11 cellular contexts compared by ENCODE assay signal in genomic region chr9:133979921-133980863, GRCh38. TPM values are rescaled to one million over a fixed set of nuclear protein-coding genes. Genes with fewer than 3 reads are reported as not detected.
DNase-seq lines count a peak whose midpoint lies in the region; ATAC-seq and TF ChIP-seq lines count a peak whose summit lies in the region.
"Had no signal": no experiment of that assay in that cellular context is flagged by ENCODE, and none has a peak within 500 bp of the region (broad histone marks: within the 10 kb centered on the region; RNA-seq: fewer than 3 reads in every experiment).

No MANE protein-coding gene starts in this region.

- no peaks in the 10 kb centered on the region for H4K20me1 ChIP-seq in H9 (ENCODE audit: control insufficient read depth, insufficient read depth, insufficient read length)

- no peak overlapping the region for H3K56ac ChIP-seq in H9 (ENCODE audit: insufficient read length, low read depth, low read length)

- ATAC-seq in left ventricle myocardium superior (no peak), GM19452 (IDR thresholded peaks at IDR 0.05; ENCODE audit: unreplicated experiment) (no peak), HG02981 (IDR thresholded peaks at IDR 0.05; ENCODE audit: unreplicated experiment) (no peak), GM21786 (IDR thresholded peaks at IDR 0.05; ENCODE audit: unreplicated experiment) (no peak)
- ATAC-seq: activated CD8-positive, alpha-beta T cell treated with anti-CD3 and anti-CD28 coated beads for 36 hours; stimulated activated naive CD8-positive, alpha-beta T cell treated with anti-CD3 and anti-CD28 coated beads, Interleukin-15, Interleukin-2, amounts not matched to agents 100 U/mL and 50 U/mL, for 24 hours had no signal

- no peaks in the 10 kb centered on the region; a peak in 1 of 5 replicates for H3K9me3 Mint-ChIP-seq in H9
- H3K9me3 Mint-ChIP-seq: activated CD8-positive, alpha-beta T cell treated with anti-CD3 and anti-CD28 coated beads for 36 hours had no signal

- H2AK5ac ChIP-seq in H9 (ENCODE audit: insufficient read length, low read length): no peak overlapping the region

- no peaks in the 10 kb centered on the region for H3K23me2 ChIP-seq in H9 (ENCODE audit: insufficient read length, low read depth, low read length, poor library complexity, severe bottlenecking)

- no peak overlapping the region for H4K8ac ChIP-seq in H9 (replicated peaks; ENCODE audit: insufficient read length, low read depth, low read length)

- no peak overlapping the region; the same call in 1 of the 2 replicates for H3K14ac ChIP-seq in H9 (ENCODE audit: insufficient read depth, low read length)

- no peaks in the 10 kb centered on the region for H3K27me3 Mint-ChIP-seq in H9 (ENCODE audit: low read depth)
- H3K27me3 Mint-ChIP-seq: activated CD8-positive, alpha-beta T cell treated with anti-CD3 and anti-CD28 coated beads for 36 hours had no signal

- H3K9ac ChIP-seq in H9 (ENCODE audit: extremely low read depth, insufficient read length, low read length): no peak overlapping the region
- H3K9ac ChIP-seq in skeletal muscle tissue (ENCODE audit: low read depth in 1 of 3, low read length in 3 of 3): no peak overlapping the region

- H2BK15ac ChIP-seq in H9 (ENCODE audit: low read depth, low read length): no peak overlapping the region

- H3K79me2 ChIP-seq in H9 (ENCODE audit: insufficient read depth, low read length): peaks cover 30% of the 10 kb centered on the region; the same call in 1 of the 2 replicates

- no peak overlapping the region for H2AFZ ChIP-seq in H9 (ENCODE audit: low read length)

- H2BK12ac ChIP-seq in H9 (ENCODE audit: insufficient read length, low read depth, low read length): no peak overlapping the region

- H3K4me2 ChIP-seq in H9 (ENCODE audit: insufficient read depth, insufficient read length, low read length): no peak overlapping the region

- H3K9me3 ChIP-seq in H9 (ENCODE audit: control insufficient read depth, low read depth, low read length) (no peaks in the 10 kb centered on the region), Peyer's patch (no peaks in the 10 kb centered on the region), skeletal muscle tissue (ENCODE audit: control insufficient read depth in 3 of 3, low read length in 3 of 3) (no peaks in the 10 kb centered on the region)

- H3K27ac ChIP-seq in H9 (ENCODE audit: insufficient read length, low read depth, low read length) (no peak overlapping the region), Peyer's patch (peak overlapping the region; percentile 8 to 70 (median 42)), skeletal muscle tissue (ENCODE audit: low read depth, low read length) (no peak overlapping the region)

- peaks cover 33 to 38% of the 10 kb centered on the region in 2 experiments for H3K4me1 Mint-ChIP-seq in H9

- H3K4ac ChIP-seq in H9 (ENCODE audit: low read depth, low read length): no peak overlapping the region

- no peak overlapping the region for H4K5ac ChIP-seq in H9 (ENCODE audit: insufficient read length, low read depth, low read length)

- H3K4me3 Mint-ChIP-seq in H9: no peak overlapping the region; a peak in 1 of 5 replicates
- H3K4me3 Mint-ChIP-seq: activated CD8-positive, alpha-beta T cell treated with anti-CD3 and anti-CD28 coated beads for 36 hours had no signal

- H3K27ac Mint-ChIP-seq in H9: peak overlapping the region in 2 of 3 experiments; percentile 59 to 90; a peak in 4 of 7 replicates
- H3K27ac Mint-ChIP-seq: activated CD8-positive, alpha-beta T cell treated with anti-CD3 and anti-CD28 coated beads for 36 hours had no signal

- H3K4me3 ChIP-seq in Peyer's patch: peak overlapping the region in 1 of 4 donors; percentile 10
- H3K4me3 ChIP-seq in skeletal muscle tissue (ENCODE audit: low read length in 3 of 3): peak overlapping the region in 2 of 3 donors; percentile 43 to 49
- H3K4me3 ChIP-seq: lung had no signal

- H2BK20ac ChIP-seq in H9 (ENCODE audit: low read depth, low read length, poor library complexity, severe bottlenecking): no peak overlapping the region

- no peak overlapping the region for H2BK120ac ChIP-seq in H9 (ENCODE audit: low read depth, low read length, poor library complexity, severe bottlenecking)

- intact Hi-C loops in left ventricle myocardium superior (cut with micrococcal nuclease): no loop called here

- H4K91ac ChIP-seq in H9 (ENCODE audit: insufficient read length, low read depth, low read length): no peak overlapping the region

- no peak overlapping the region for H3T11ph ChIP-seq in H9 (ENCODE audit: low read length)

- WGBS in H9 (ENCODE audit: extremely low coverage, insufficient read length, low lambda C conversion rate): no CpG with 5 or more reads among the region's 22 CpGs

- TF ChIP-seq CTCF in H9 (conservative IDR thresholded peaks at IDR 0.05): no peak
- TF ChIP-seq CTCF in Peyer's patch (IDR thresholded peaks at IDR 0.05): no peak

- H2BK5ac ChIP-seq in H9 (ENCODE audit: insufficient read length, low read length): peak overlapping the region; percentile 46

- H3K36me3 Mint-ChIP-seq in H9 (ENCODE audit: insufficient read depth in 1 of 3, low read depth in 3 of 3): peaks cover 0 to 5% (median 5%) of the 10 kb centered on the region in 3 experiments; a peak in 4 of 7 replicates

- no peak for TF ChIP-seq POLR2A in Peyer's patch (IDR thresholded peaks at IDR 0.05)

- DNase-seq in H9 (no peak), Peyer's patch (peak in 2 of 3 donors; percentile 34 to 46), left ventricle myocardium superior (peak; percentile 26)
- DNase-seq: activated CD8-positive, alpha-beta T cell treated with anti-CD3 and anti-CD28 coated beads for 36 hours; NCI-H2081 treated with DMSO at 0.1 percent for 48 hours; stimulated activated naive CD8-positive, alpha-beta T cell treated with anti-CD3 and anti-CD28 coated beads, Interleukin-15, Interleukin-2, amounts not matched to agents 100 U/mL and 50 U/mL, for 24 hours had no signal

- H3K18ac ChIP-seq in H9 (ENCODE audit: insufficient read length, low read depth, low read length): no peak overlapping the region

- no peaks in the 10 kb centered on the region for H3K36me3 ChIP-seq in Peyer's patch
- no peaks in the 10 kb centered on the region for H3K36me3 ChIP-seq in skeletal muscle tissue (ENCODE audit: control insufficient read depth in 3 of 3, insufficient read depth in 3 of 3, low read length in 3 of 3)

- H3K27me3 ChIP-seq in H9 (ENCODE audit: insufficient read depth, low read length): no peaks in the 10 kb centered on the region
- no peaks in the 10 kb centered on the region for H3K27me3 ChIP-seq in Peyer's patch
- peaks cover 8 to 36% (median 15%) of the 10 kb centered on the region in 3 donors for H3K27me3 ChIP-seq in skeletal muscle tissue (ENCODE audit: control insufficient read depth in 3 of 3, insufficient read depth in 3 of 3, low read length in 3 of 3)

- H3K23ac ChIP-seq in H9 (ENCODE audit: insufficient read length, low read depth, low read length): no peak overlapping the region

- no peaks in the 10 kb centered on the region for H3K4me1 ChIP-seq in H9 (ENCODE audit: insufficient read depth, low read length)
- peaks cover 0 to 19% (median 11%) of the 10 kb centered on the region in 4 donors for H3K4me1 ChIP-seq in Peyer's patch
- peaks cover 13 to 19% (median 18%) of the 10 kb centered on the region in 3 donors for H3K4me1 ChIP-seq in skeletal muscle tissue (ENCODE audit: control insufficient read depth in 3 of 3, insufficient read depth in 3 of 3, low read length in 3 of 3)

- H3K79me1 ChIP-seq in H9 (ENCODE audit: insufficient read depth, low read depth, low read length, poor library complexity, severe bottlenecking): peaks cover 4% of the 10 kb centered on the region

RNA-seq across cellular contexts. Expression of gene VAV2, which starts 11.9 kb away (rescaled TPM):
- 58.7 and 58.9 TPM in 2 replicates for total RNA-seq in H9 (2021)
- 10 to 100 TPM; 47.9 to 61.8 (median 58.9) TPM for total RNA-seq in Peyer's patch
- total RNA-seq in left ventricle myocardium superior: 6.1 TPM
- total RNA-seq in skeletal muscle tissue: 9.9 TPM

RNA-seq across cellular contexts. Expression of gene BRD3OS, which starts 45.1 kb away (rescaled TPM):
- 16.4 and 17.8 TPM in 2 replicates for total RNA-seq in H9 (2021)
- 10 to 100 TPM in 1 of 4 donors, 1 to 10 TPM in 3; 1.4 to 11.6 (median 2.3) TPM for total RNA-seq in Peyer's patch
- 4.7 TPM for total RNA-seq in left ventricle myocardium superior
- total RNA-seq in skeletal muscle tissue: 3.7 TPM

Comparison
In these comparisons a context has a peak if more than half of its experiments do, and no peak if none do; other contexts are left out.
1. H3K27ac ChIP-seq: peak in Peyer's patch (4 of 4); none in H9 (single experiment) and skeletal muscle tissue (single experiment).